Comparison of ENCODE assay signal across 18 cellular contexts in the genomic region with DNA sequence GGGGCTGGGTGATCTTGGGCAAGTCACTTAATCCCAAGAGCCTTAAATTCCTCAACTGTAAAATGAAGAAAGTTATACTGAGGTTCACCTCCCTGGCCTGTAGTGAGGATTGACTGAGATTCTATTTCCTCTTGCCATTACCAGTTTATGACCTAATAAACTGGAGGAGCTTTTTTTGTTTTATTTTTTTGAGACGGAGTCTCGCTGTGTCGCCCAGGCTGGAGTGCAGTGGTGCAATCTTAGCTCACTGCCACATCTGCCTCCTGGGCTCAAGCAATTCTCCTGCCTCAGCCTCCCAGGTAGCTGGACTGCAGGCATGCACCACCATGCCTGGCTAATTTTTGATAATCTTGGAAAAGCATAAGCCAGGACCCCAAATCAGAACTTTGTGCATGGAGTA.
A peak's percentile ranks its signal among the peaks of the same experiment; 100 is the strongest.
DNase-seq lines count a peak whose midpoint lies in the region; ATAC-seq and TF ChIP-seq lines count a peak whose summit lies in the region.
"Had no signal": no experiment of that assay in that cellular context is flagged by ENCODE, and none has a peak within 500 bp of the region (broad histone marks: within the 10 kb centered on the region; RNA-seq: fewer than 3 reads in every experiment).

No MANE protein-coding gene starts in this region.

- no peaks in the 10 kb centered on the region for H3K9me3 Mint-ChIP-seq in progenitor cell of endocrine pancreas (ENCODE audit: low read depth)
- H3K9me3 Mint-ChIP-seq: CD4-positive, alpha-beta memory T cell had no signal

- H3K4me3 Mint-ChIP-seq in progenitor cell of endocrine pancreas (ENCODE audit: low read depth), result no peak overlapping the region
- H3K4me3 Mint-ChIP-seq: CD4-positive, alpha-beta memory T cell had no signal

- no peak for TF ChIP-seq CTCF in progenitor cell of endocrine pancreas (IDR thresholded peaks at IDR 0.05; ENCODE audit: unreplicated experiment)
- no peak for TF ChIP-seq CTCF in GM20000 (IDR thresholded peaks at IDR 0.05; ENCODE audit: extremely low read depth, missing control alignments)

- H4K20me1 ChIP-seq in BLaER1, result no peaks in the 10 kb centered on the region

- no peaks in the 10 kb centered on the region for H3K36me3 Mint-ChIP-seq in progenitor cell of endocrine pancreas (ENCODE audit: insufficient read depth)
- H3K36me3 Mint-ChIP-seq: CD4-positive, alpha-beta memory T cell had no signal

- no peak overlapping the region for H3K9ac ChIP-seq in BLaER1

- H3K27me3 ChIP-seq in BLaER1, result no peaks in the 10 kb centered on the region
- H3K27me3 ChIP-seq: BE2C had no signal

- no peaks in the 10 kb centered on the region for H3K27me3 Mint-ChIP-seq in progenitor cell of endocrine pancreas
- H3K27me3 Mint-ChIP-seq: CD4-positive, alpha-beta memory T cell had no signal

- H3K36me3 ChIP-seq in BLaER1, result peaks cover 3% of the 10 kb centered on the region; the same call in 1 of the 2 replicates
- H3K36me3 ChIP-seq: BE2C, HAP-1 had no signal

- H3K4me1 ChIP-seq in BLaER1, result peaks cover 33% of the 10 kb centered on the region
- H3K4me1 ChIP-seq: HAP-1 had no signal

- ATAC-seq in left colon, result peak; percentile 64

- no peak overlapping the region for H3K27ac ChIP-seq in BLaER1
- H3K27ac ChIP-seq: 22Rv1 had no signal

- DNase-seq in left colon, result no peak
- DNase-seq in progenitor cell of endocrine pancreas (ENCODE audit: low spot score, unreplicated experiment), result no peak
- no peak for DNase-seq in cerebellar cortex (ENCODE audit: low spot score)
- DNase-seq in GM20000 (ENCODE audit: low spot score), result no peak
- DNase-seq in activated CD4-positive, alpha-beta T cell treated with anti-CD3 and anti-CD28 coated beads for 48 hours, result no peak
- DNase-seq: AML-193; BE2C; C1 segment of cervical spinal cord; Calu3; CD4-positive, alpha-beta memory T cell; COR-L47; DMS53; DMS79 treated with DMSO at 0.1 percent for 48 hours; GF-D8; GOT3 had no signal

- peak overlapping the region; percentile 59 for H3K27ac Mint-ChIP-seq in progenitor cell of endocrine pancreas
- H3K27ac Mint-ChIP-seq: CD4-positive, alpha-beta memory T cell had no signal

- 0 out of 2 replicates have a peak overlapping the region, but pooled peaks have one; percentile 7 for H3K4me2 ChIP-seq in BLaER1

- no peak overlapping the region for H3K4me3 ChIP-seq in BLaER1
- H3K4me3 ChIP-seq: HAP-1 had no signal

- H3K4me1 Mint-ChIP-seq in progenitor cell of endocrine pancreas (ENCODE audit: low read depth), result no peaks in the 10 kb centered on the region
- H3K4me1 Mint-ChIP-seq: CD4-positive, alpha-beta memory T cell had no signal

- intact Hi-C loops in left colon (cut with DNase I, micrococcal nuclease), result no loop called here

- peaks cover 7% of the 10 kb centered on the region for H3K9me3 ChIP-seq in BLaER1
- H3K9me3 ChIP-seq: BE2C, HAP-1 had no signal
